In genomic region chr3:184250167-184250828, GRCh38 we compare ENCODE assay signal across 8 cellular contexts. TPM values are rescaled to one million over a fixed set of nuclear protein-coding genes. Genes with fewer than 3 reads are reported as not detected.
DNase-seq lines count a peak whose midpoint lies in the region; ATAC-seq and TF ChIP-seq lines count a peak whose summit lies in the region.

No MANE protein-coding gene starts in this region.

- peak; percentile 93 for TF ChIP-seq CTCF in GM12875 (IDR thresholded peaks at IDR 0.05; ENCODE audit: borderline replicate concordance, insufficient read depth, low read depth, low read length)

- peak overlapping the region; percentile 69 for H3K4me3 ChIP-seq in GM12875 (ENCODE audit: low read depth, low read length)

- ATAC-seq in HG02870 (IDR thresholded peaks at IDR 0.05; ENCODE audit: unreplicated experiment): peak; percentile 65

- DNase-seq in NCI-H1436 (lab: John Stamatoyannopoulos, UW) (peak; percentile 96), T follicular helper cell (ENCODE audit: low read depth) (peak; percentile 83), amygdala (lab: John Stamatoyannopoulos, UW) (peak in 49 of 56 donors; percentile 12 to 88 (median 51)), hepatic stellate cell (ENCODE audit: low spot score) (peak; percentile 90), renal cortical epithelial cell (ENCODE audit: low read depth) (peak; percentile 85), mesenteric fat pad (ENCODE audit: low spot score) (no peak)

RNA-seq across cellular contexts. Expression of gene EEF1AKMT4, which starts 0.8 kb away (rescaled TPM):
- 4.3 and 4.7 TPM in 2 replicates for total RNA-seq in renal cortical epithelial cell
- 4.0 TPM for total RNA-seq in mesenteric fat pad

RNA-seq across cellular contexts. Expression of gene ALG3, which starts 1.5 kb away (rescaled TPM):
- total RNA-seq in renal cortical epithelial cell (18.9 and 43.2 TPM in 2 replicates), mesenteric fat pad (34.1 TPM)

RNA-seq across cellular contexts. Expression of gene CAMK2N2, which starts 11.1 kb away (rescaled TPM):
- 0.10 TPM in 1 of 2 replicates, not detected in the other for total RNA-seq in renal cortical epithelial cell
- not detected for total RNA-seq in mesenteric fat pad

RNA-seq across cellular contexts. Expression of gene VWA5B2, which starts 20.9 kb away (rescaled TPM):
- 0.10 TPM in 1 of 2 replicates, not detected in the other for total RNA-seq in renal cortical epithelial cell
- total RNA-seq in mesenteric fat pad: not detected

RNA-seq across cellular contexts. Expression of gene ECE2, which starts 25.5 kb away (rescaled TPM):
- total RNA-seq in renal cortical epithelial cell: not detected in 2 replicates
- not detected for total RNA-seq in mesenteric fat pad
